1 cellular context compared by ENCODE assay signal in the genomic region with DNA sequence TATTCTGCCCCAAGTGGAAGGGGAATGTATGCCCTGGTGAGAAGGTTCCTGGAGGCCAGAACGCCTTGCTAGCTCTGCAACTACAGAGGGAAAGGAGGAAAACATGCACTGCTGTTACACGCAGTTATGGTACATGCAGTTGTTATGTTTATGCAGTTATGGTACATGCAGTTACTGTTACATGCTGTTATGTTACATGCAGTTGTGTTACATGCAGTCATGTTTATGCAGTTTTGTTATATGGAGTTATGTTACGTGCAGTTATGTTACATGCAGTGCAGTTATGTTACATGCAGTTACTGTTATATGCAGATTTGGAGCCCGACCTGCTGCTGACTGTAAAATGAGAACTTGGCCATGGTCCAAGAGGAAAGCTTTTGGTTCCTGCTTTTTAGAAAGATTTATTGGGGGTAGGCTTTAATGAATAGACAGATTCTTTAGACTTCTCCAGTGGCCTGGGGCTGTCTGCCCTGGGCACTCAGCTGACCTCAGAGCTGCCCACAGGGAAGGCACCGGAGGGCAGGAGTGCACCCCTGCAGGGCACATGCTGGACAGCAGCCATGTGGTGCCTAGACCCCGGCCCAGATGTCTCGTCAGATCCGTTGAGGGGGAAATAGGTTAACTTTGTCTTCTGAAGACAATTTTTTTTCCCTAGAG.
TF ChIP-seq lines count a peak whose summit lies in the region.

No MANE protein-coding gene starts in this region.

TF ChIP-seq in SK-N-SH, 30 proteins besides CTCF, POLR2A, EP300 and RAD21 (continued from another document):
- TF ChIP-seq, protein P1, sequence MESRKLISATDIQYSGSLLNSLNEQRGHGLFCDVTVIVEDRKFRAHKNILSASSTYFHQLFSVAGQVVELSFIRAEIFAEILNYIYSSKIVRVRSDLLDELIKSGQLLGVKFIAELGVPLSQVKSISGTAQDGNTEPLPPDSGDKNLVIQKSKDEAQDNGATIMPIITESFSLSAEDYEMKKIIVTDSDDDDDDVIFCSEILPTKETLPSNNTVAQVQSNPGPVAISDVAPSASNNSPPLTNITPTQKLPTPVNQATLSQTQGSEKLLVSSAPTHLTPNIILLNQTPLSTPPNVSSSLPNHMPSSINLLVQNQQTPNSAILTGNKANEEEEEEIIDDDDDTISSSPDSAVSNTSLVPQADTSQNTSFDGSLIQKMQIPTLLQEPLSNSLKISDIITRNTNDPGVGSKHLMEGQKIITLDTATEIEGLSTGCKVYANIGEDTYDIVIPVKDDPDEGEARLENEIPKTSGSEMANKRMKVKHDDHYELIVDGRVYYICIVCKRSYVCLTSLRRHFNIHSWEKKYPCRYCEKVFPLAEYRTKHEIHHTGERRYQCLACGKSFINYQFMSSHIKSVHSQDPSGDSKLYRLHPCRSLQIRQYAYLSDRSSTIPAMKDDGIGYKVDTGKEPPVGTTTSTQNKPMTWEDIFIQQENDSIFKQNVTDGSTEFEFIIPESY (IDR thresholded peaks at IDR 0.05; ENCODE audit: borderline replicate concordance, low read depth) = no peak
- TF ChIP-seq, protein P2, sequence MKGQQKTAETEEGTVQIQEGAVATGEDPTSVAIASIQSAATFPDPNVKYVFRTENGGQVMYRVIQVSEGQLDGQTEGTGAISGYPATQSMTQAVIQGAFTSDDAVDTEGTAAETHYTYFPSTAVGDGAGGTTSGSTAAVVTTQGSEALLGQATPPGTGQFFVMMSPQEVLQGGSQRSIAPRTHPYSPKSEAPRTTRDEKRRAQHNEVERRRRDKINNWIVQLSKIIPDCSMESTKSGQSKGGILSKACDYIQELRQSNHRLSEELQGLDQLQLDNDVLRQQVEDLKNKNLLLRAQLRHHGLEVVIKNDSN (IDR thresholded peaks at IDR 0.05; ENCODE audit: borderline replicate concordance, low read depth) = no peak
- TF ChIP-seq JUND (IDR thresholded peaks at IDR 0.05) = no peak
- no peak for TF ChIP-seq CHD2 (IDR thresholded peaks at IDR 0.05; ENCODE audit: low read length, partially characterized antibody)
- TF ChIP-seq NFIC (IDR thresholded peaks at IDR 0.05; ENCODE audit: borderline replicate concordance) = no peak
- TF ChIP-seq, protein P3, sequence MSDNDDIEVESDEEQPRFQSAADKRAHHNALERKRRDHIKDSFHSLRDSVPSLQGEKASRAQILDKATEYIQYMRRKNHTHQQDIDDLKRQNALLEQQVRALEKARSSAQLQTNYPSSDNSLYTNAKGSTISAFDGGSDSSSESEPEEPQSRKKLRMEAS (IDR thresholded peaks at IDR 0.05; ENCODE audit: low read depth) = no peak
